Comparison of ENCODE assay signal across 2 cellular contexts in genomic region chr15:78570710-78571109, GRCh38.
TF ChIP-seq lines count a peak whose summit lies in the region.

No MANE protein-coding gene starts in this region.

TF ChIP-seq in SK-N-SH, 30 proteins besides CTCF, POLR2A, EP300 and RAD21 (continued from another document):
- TF ChIP-seq IRF3 (IDR thresholded peaks at IDR 0.05; ENCODE audit: low read depth, low read length) (no peak), MAX (IDR thresholded peaks at IDR 0.05; ENCODE audit: low read depth) (no peak), USF1 (IDR thresholded peaks at IDR 0.05; ENCODE audit: borderline replicate concordance, low read depth) (no peak), TCF12 (IDR thresholded peaks at IDR 0.05) (no peak), SMC3 (IDR thresholded peaks at IDR 0.05; ENCODE audit: low read depth, low read length) (no peak), ELF1 (IDR thresholded peaks at IDR 0.05) (no peak), GABPA (IDR thresholded peaks at IDR 0.05; ENCODE audit: low read depth) (no peak)

TF ChIP-seq in SK-N-SH treated with all-trans-retinoic acid at 6 μM for 48 hours, 23 proteins besides CTCF, POLR2A, EP300 and RAD21:
- TF ChIP-seq TCF4 (CRISPR knock-in tag; IDR thresholded peaks at IDR 0.05; ENCODE audit: borderline replicate concordance) (no peak), TSHZ2 (CRISPR knock-in tag; IDR thresholded peaks at IDR 0.05) (no peak), ESRRG (CRISPR knock-in tag; IDR thresholded peaks at IDR 0.05) (no peak), ZNF70 (CRISPR knock-in tag; IDR thresholded peaks at IDR 0.05) (no peak), SNAI2 (CRISPR knock-in tag; IDR thresholded peaks at IDR 0.05) (no peak), PPARA (CRISPR knock-in tag; IDR thresholded peaks at IDR 0.05; ENCODE audit: borderline replicate concordance) (no peak), ZFP30 (CRISPR knock-in tag; IDR thresholded peaks at IDR 0.05) (no peak), CSDC2 (CRISPR knock-in tag; IDR thresholded peaks at IDR 0.05) (no peak), ZNF565 (CRISPR knock-in tag; conservative IDR thresholded peaks at IDR 0.05; ENCODE audit: low read depth) (no peak), PATZ1 (CRISPR knock-in tag; IDR thresholded peaks at IDR 0.05; ENCODE audit: borderline replicate concordance) (no peak), TOX (CRISPR knock-in tag; IDR thresholded peaks at IDR 0.05; ENCODE audit: borderline replicate concordance) (no peak)
